Comparison of ENCODE assay signal across 8 cellular contexts in genomic region chr19:8585894-8586750, GRCh38. TPM values are rescaled to one million over a fixed set of nuclear protein-coding genes. Genes with fewer than 3 reads are reported as not detected.
DNase-seq lines count a peak whose midpoint lies in the region; ATAC-seq, FAIRE-seq and TF ChIP-seq lines count a peak whose summit lies in the region.

No MANE protein-coding gene starts in this region.

- peaks cover 13% of the 10 kb centered on the region; the same call in 1 of the 2 replicates for H3K27me3 ChIP-seq in PC-3 (ENCODE audit: low read length)
- no peaks in the 10 kb centered on the region for H3K27me3 ChIP-seq in right cardiac atrium (ENCODE audit: control insufficient read depth, insufficient read depth)

- H3K9me3 ChIP-seq in PC-3 (ENCODE audit: low read length) (no peaks in the 10 kb centered on the region), right cardiac atrium (ENCODE audit: control insufficient read depth, low read length) (no peaks in the 10 kb centered on the region)

- FAIRE-seq in GM12891 (lab: Jason Lieb, UNC), result no peak

- no peaks in the 10 kb centered on the region for H3K36me3 ChIP-seq in PC-3 (ENCODE audit: low read depth, low read length)

- peak; percentile 30 for DNase-seq in NK-92 treated with Interleukin-12 subunit alpha and Interleukin-12 subunit beta, amount 100 ng/mL, for 24 hours (lab: John Stamatoyannopoulos, UW)
- DNase-seq in NK-92 (lab: John Stamatoyannopoulos, UW; ENCODE audit: unreplicated experiment), result no peak
- DNase-seq in PC-3, result peak; percentile 85
- DNase-seq in activated effector memory CD4-positive, alpha-beta T cell treated with anti-CD3 and anti-CD28 coated beads, Interleukin-2, amount 50 U/mL, for 16 hours, result peak; percentile 90
- DNase-seq in right cardiac atrium, result peak; percentile 55 to 79 (median 78)
- peak; percentile 64 for DNase-seq in stimulated activated naive CD4-positive, alpha-beta T cell treated with Interleukin-2 at 50 U/mL for 16 hours (lab: John Stamatoyannopoulos, UW)
- DNase-seq in hippocampal formation (lab: John Stamatoyannopoulos, UW), result no peak
- DNase-seq in GM12891 (ENCODE audit: insufficient read length, low spot score), result no peak

- H3K9me2 ChIP-seq in PC-3 (replicated peaks; ENCODE audit: low read length), result no peaks in the 10 kb centered on the region

- H3K27ac ChIP-seq in PC-3 (ENCODE audit: low read length) (no peak overlapping the region), right cardiac atrium (ENCODE audit: low read length) (no peak overlapping the region)

- ATAC-seq in PC-3, result peak; percentile 81
- peak in 1 of 2 donors; percentile 21 for ATAC-seq in right cardiac atrium

- H3K4me2 ChIP-seq in PC-3 (ENCODE audit: low read length), result no peak overlapping the region

- no peak overlapping the region for H3K9ac ChIP-seq in PC-3 (ENCODE audit: low read length)

- 77% methylated on average over 34 of the region's 34 CpGs for WGBS in right cardiac atrium

- H3K79me2 ChIP-seq in PC-3 (ENCODE audit: low read length), result no peaks in the 10 kb centered on the region

- H3F3A ChIP-seq in PC-3 (ENCODE audit: low read length, unreplicated experiment), result no peaks in the 10 kb centered on the region

- POLR2A ChIA-PET in PC-3 (lab: Charles Lee; ENCODE audit: unreplicated experiment), result no interaction called here

- no peaks in the 10 kb centered on the region for H4K20me1 ChIP-seq in PC-3 (ENCODE audit: low read length)

- peak; percentile 94 for TF ChIP-seq CTCF in PC-3 (conservative IDR thresholded peaks at IDR 0.05; ENCODE audit: low read depth, low read length)

- no peaks in the 10 kb centered on the region for H3K4me1 ChIP-seq in PC-3 (ENCODE audit: insufficient read depth, low read length)
- H3K4me1 ChIP-seq in right cardiac atrium (ENCODE audit: control insufficient read depth, insufficient read depth, low read length), result no peaks in the 10 kb centered on the region

- no peak overlapping the region for H2AFZ ChIP-seq in PC-3 (ENCODE audit: low read length)

- intact Hi-C loops in PC-3 (cut with micrococcal nuclease), result loop anchor here (10.0 kb wide), 1 partner anchor 231 kb away; no protein-coding TSS in a partner anchor
- intact Hi-C loops in right cardiac atrium (cut with DNase I), result no loop called here

- no TSS peak for BruUV-seq in PC-3 (replicated peaks; lab: Mats Ljungman, UMichigan)

- H3K4me3 ChIP-seq in PC-3 (ENCODE audit: low read length) (no peak overlapping the region), right cardiac atrium (ENCODE audit: low read length) (no peak overlapping the region)

- CTCF ChIA-PET in PC-3 (lab: Charles Lee), result interaction anchor here (0.6 to 1.0 kb wide), 2 partner anchors 173 to 207 kb away, joined by 4 to 9 read pairs; partner anchors contain the start of gene MARCHF2

- no peak for TF ChIP-seq POLR2A in GM12891 (IDR thresholded peaks at IDR 0.05; ENCODE audit: low read depth, low read length)

TF ChIP-seq in GM12891, 5 proteins besides CTCF, POLR2A, EP300 and RAD21:
- no peak for TF ChIP-seq SPI1 (IDR thresholded peaks at IDR 0.05; ENCODE audit: low read depth, low read length)
- no peak for TF ChIP-seq TAF1 (IDR thresholded peaks at IDR 0.05; ENCODE audit: low read depth, low read length)
- no peak for TF ChIP-seq PAX5 (IDR thresholded peaks at IDR 0.05; ENCODE audit: insufficient read depth, low read length, severe bottlenecking)
- no peak for TF ChIP-seq POU2F2 (IDR thresholded peaks at IDR 0.05; ENCODE audit: low read depth, low read length)
- no peak for TF ChIP-seq POLR2AphosphoS5 (IDR thresholded peaks at IDR 0.05; ENCODE audit: low read depth, low read length)

RNA-seq across cellular contexts. Expression of gene MYO1F, which starts 8.9 kb away (rescaled TPM):
- 2.0 TPM in 1 of 2 replicates, not detected in the other for total RNA-seq in PC-3 (2014; rRNA removed)
- total RNA-seq in right cardiac atrium, result 10 to 100 TPM; 11.3 to 23.2 (median 15.3) TPM
- 9.3 TPM for polyA plus RNA-seq in right cardiac atrium
- 7.4 TPM for polyA plus RNA-seq in GM12891 (2012; ENCODE audit: low read depth, missing spikeins)

RNA-seq across cellular contexts. Expression of gene ADAMTS10, which starts 24.4 kb away (rescaled TPM):
- total RNA-seq in PC-3 (2014; rRNA removed), result 1.2 TPM in 1 of 2 replicates, not detected in the other
- total RNA-seq in right cardiac atrium, result 10 to 100 TPM; 16.1 to 29.3 (median 22.0) TPM
- 18.1 TPM for polyA plus RNA-seq in right cardiac atrium
- polyA plus RNA-seq in GM12891 (2012; ENCODE audit: low read depth, missing spikeins), result 0.26 TPM

RNA-seq across cellular contexts. Expression of gene NFILZ, which starts 44.3 kb away (rescaled TPM):
- total RNA-seq in PC-3 (2014; rRNA removed) (not detected in 2 replicates), right cardiac atrium (not detected)
- not detected for polyA plus RNA-seq in right cardiac atrium
- polyA plus RNA-seq in GM12891 (2012; ENCODE audit: low read depth, missing spikeins), result not detected

Comparison
In these comparisons a context has a peak if more than half of its experiments do, and no peak if none do; other contexts are left out.
1. DNase-seq: peak in NK-92 treated with Interleukin-12 subunit alpha and Interleukin-12 subunit beta, amount 100 ng/mL, for 24 hours (single experiment), PC-3 (single experiment), activated effector memory CD4-positive, alpha-beta T cell treated with anti-CD3 and anti-CD28 coated beads, Interleukin-2, amount 50 U/mL, for 16 hours (single experiment), right cardiac atrium (3 of 3) and stimulated activated naive CD4-positive, alpha-beta T cell treated with Interleukin-2 at 50 U/mL for 16 hours (single experiment); none in NK-92 (single experiment), hippocampal formation (0 of 2) and GM12891 (single experiment).